ENCODE assay signal across 8 cellular contexts in genomic region chr20:62926229-62927127, GRCh38. TPM values are rescaled to one million over a fixed set of nuclear protein-coding genes. Genes with fewer than 3 reads are reported as not detected.
DNase-seq lines count a peak whose midpoint lies in the region; ATAC-seq and TF ChIP-seq lines count a peak whose summit lies in the region.

Gene DIDO1 (minus strand): TSS chr20:62926505.

- H2AFZ ChIP-seq in KMS-11 (ENCODE audit: low read depth): peak within 1 kb of the TSS; percentile 42

- H3K27me3 Mint-ChIP-seq in activated T-helper 1 cell treated with anti-CD3 and anti-CD28 coated beads, Interleukin-12 subunit alpha, Interleukin-12 subunit beta, Interleukin-2, Interleukin-4 antibody, amounts not matched to agents 30 ng/mL and 10 ng/mL and 1 ng/mL, durations not matched to agents 14 hours and 24 hours and 36 hours (ENCODE audit: insufficient read depth): no peaks in the 10 kb centered on the region
- no peaks in the 10 kb centered on the region for H3K27me3 Mint-ChIP-seq in natural killer cell treated with Interleukin-12 subunit alpha and Interleukin-12 subunit beta and Interleukin-15 and Interleukin-18, amount 100 ng/mL, for 72 hours

- no peaks in the 10 kb centered on the region for H3K27me3 ChIP-seq in KMS-11 (ENCODE audit: insufficient read depth, low read depth)

- peak within 1 kb of the TSS; percentile 96 for H3K4me2 ChIP-seq in KMS-11

- no peaks in the 10 kb centered on the region for H3K36me3 ChIP-seq in KMS-11 (ENCODE audit: insufficient read depth)

- peak within 1 kb of the TSS; percentile 85 for H3K9ac ChIP-seq in KMS-11

- H4K20me1 ChIP-seq in KMS-11 (ENCODE audit: insufficient read depth): peaks cover 43% of the 10 kb centered on the region

- H3K4me1 Mint-ChIP-seq in activated T-helper 1 cell treated with anti-CD3 and anti-CD28 coated beads, Interleukin-12 subunit alpha, Interleukin-12 subunit beta, Interleukin-2, Interleukin-4 antibody, amounts not matched to agents 30 ng/mL and 10 ng/mL and 1 ng/mL, durations not matched to agents 14 hours and 24 hours and 36 hours (ENCODE audit: low read depth): peaks cover 70% of the 10 kb centered on the region
- peaks cover 44 to 67% of the 10 kb centered on the region in 2 donors for H3K4me1 Mint-ChIP-seq in natural killer cell treated with Interleukin-12 subunit alpha and Interleukin-12 subunit beta and Interleukin-15 and Interleukin-18, amount 100 ng/mL, for 72 hours (ENCODE audit: low read depth in 2 of 2)

- peaks cover 8% of the 10 kb centered on the region for H3K36me3 Mint-ChIP-seq in activated T-helper 1 cell treated with anti-CD3 and anti-CD28 coated beads, Interleukin-12 subunit alpha, Interleukin-12 subunit beta, Interleukin-2, Interleukin-4 antibody, amounts not matched to agents 30 ng/mL and 10 ng/mL and 1 ng/mL, durations not matched to agents 14 hours and 24 hours and 36 hours (ENCODE audit: low read depth)
- H3K36me3 Mint-ChIP-seq in natural killer cell treated with Interleukin-12 subunit alpha and Interleukin-12 subunit beta and Interleukin-15 and Interleukin-18, amount 100 ng/mL, for 72 hours: no peaks in the 10 kb centered on the region

- no peaks in the 10 kb centered on the region for H3K9me3 Mint-ChIP-seq in activated T-helper 1 cell treated with anti-CD3 and anti-CD28 coated beads, Interleukin-12 subunit alpha, Interleukin-12 subunit beta, Interleukin-2, Interleukin-4 antibody, amounts not matched to agents 30 ng/mL and 10 ng/mL and 1 ng/mL, durations not matched to agents 14 hours and 24 hours and 36 hours
- H3K9me3 Mint-ChIP-seq in natural killer cell treated with Interleukin-12 subunit alpha and Interleukin-12 subunit beta and Interleukin-15 and Interleukin-18, amount 100 ng/mL, for 72 hours: no peaks in the 10 kb centered on the region

- H3K27ac Mint-ChIP-seq in activated T-helper 1 cell treated with anti-CD3 and anti-CD28 coated beads, Interleukin-12 subunit alpha, Interleukin-12 subunit beta, Interleukin-2, Interleukin-4 antibody, amounts not matched to agents 30 ng/mL and 10 ng/mL and 1 ng/mL, durations not matched to agents 14 hours and 24 hours and 36 hours: peak within 1 kb of the TSS; percentile 91
- H3K27ac Mint-ChIP-seq in natural killer cell treated with Interleukin-12 subunit alpha and Interleukin-12 subunit beta and Interleukin-15 and Interleukin-18, amount 100 ng/mL, for 72 hours: peak within 1 kb of the TSS; percentile 97

- H3K4me3 ChIP-seq in KMS-11 (IDR thresholded peaks at IDR 0.05; ENCODE audit: insufficient read depth, low read depth, low read length) (no peak within 1 kb of the TSS), fibroblast of mammary gland (ENCODE audit: control insufficient read depth, low read depth, low read length) (peak within 1 kb of the TSS; percentile 90)

- peak within 1 kb of the TSS; percentile 88 for H3K27ac ChIP-seq in KMS-11

- peaks cover 51% of the 10 kb centered on the region for H3K4me1 ChIP-seq in KMS-11 (ENCODE audit: low read depth, poor library complexity, severe bottlenecking)

- peak; percentile 71 for ATAC-seq in GM21723 (IDR thresholded peaks at IDR 0.05; ENCODE audit: unreplicated experiment)
- peak; percentile 90 to 93 for ATAC-seq in natural killer cell treated with Interleukin-12 subunit alpha and Interleukin-12 subunit beta and Interleukin-15 and Interleukin-18, amount 100 ng/mL, for 72 hours
- ATAC-seq in stimulated activated naive CD8-positive, alpha-beta T cell treated with anti-CD3 and anti-CD28 coated beads, Interleukin-15, Interleukin-2, amounts not matched to agents 100 U/mL and 50 U/mL, for 24 hours: peak; percentile 85

- intact Hi-C loops in activated T-helper 1 cell treated with anti-CD3 and anti-CD28 coated beads, Interleukin-12 subunit alpha, Interleukin-12 subunit beta, Interleukin-2, Interleukin-4 antibody, amounts not matched to agents 30 ng/mL and 10 ng/mL and 1 ng/mL, durations not matched to agents 14 hours and 24 hours and 36 hours (cut with micrococcal nuclease): loop anchor here (5.0 to 10.0 kb wide), 4 partner anchors 34 to 862 kb away; partner anchors contain the start of genes MRGBP, RPS21 and TAF4

- peak; percentile 67 for DNase-seq in DMS79 (lab: John Stamatoyannopoulos, UW)
- peak; percentile 93 for DNase-seq in RKO (ENCODE audit: low spot score)
- peak; percentile 88 for DNase-seq in activated T-helper 1 cell treated with anti-CD3 and anti-CD28 coated beads, Interleukin-12 subunit alpha, Interleukin-12 subunit beta, Interleukin-2, Interleukin-4 antibody, amounts not matched to agents 30 ng/mL and 10 ng/mL and 1 ng/mL, durations not matched to agents 14 hours and 24 hours and 36 hours (ENCODE audit: low spot score)
- DNase-seq in fibroblast of mammary gland (ENCODE audit: low read depth): peak; percentile 74
- DNase-seq in natural killer cell treated with Interleukin-12 subunit alpha and Interleukin-12 subunit beta and Interleukin-15 and Interleukin-18, amount 100 ng/mL, for 72 hours (ENCODE audit: low spot score): peak; percentile 95
- peak; percentile 93 for DNase-seq in stimulated activated naive CD8-positive, alpha-beta T cell treated with anti-CD3 and anti-CD28 coated beads, Interleukin-15, Interleukin-2, amounts not matched to agents 100 U/mL and 50 U/mL, for 24 hours

- H3K4me3 Mint-ChIP-seq in activated T-helper 1 cell treated with anti-CD3 and anti-CD28 coated beads, Interleukin-12 subunit alpha, Interleukin-12 subunit beta, Interleukin-2, Interleukin-4 antibody, amounts not matched to agents 30 ng/mL and 10 ng/mL and 1 ng/mL, durations not matched to agents 14 hours and 24 hours and 36 hours: peak within 1 kb of the TSS; percentile 91
- H3K4me3 Mint-ChIP-seq in natural killer cell treated with Interleukin-12 subunit alpha and Interleukin-12 subunit beta and Interleukin-15 and Interleukin-18, amount 100 ng/mL, for 72 hours: peak within 1 kb of the TSS; percentile 98

- peaks cover 92% of the 10 kb centered on the region for H3K79me2 ChIP-seq in KMS-11 (ENCODE audit: insufficient read depth, low read depth)

- TF ChIP-seq CTCF in KMS-11 (conservative IDR thresholded peaks at IDR 0.05; ENCODE audit: low read depth, low read length) (peak; percentile 77), fibroblast of mammary gland (conservative IDR thresholded peaks at IDR 0.05; ENCODE audit: control insufficient read depth, insufficient read depth, low read depth, low read length) (no peak)

RNA-seq across cellular contexts. Expression of gene DIDO1, which starts in this region (rescaled TPM):
- total RNA-seq in activated T-helper 1 cell treated with anti-CD3 and anti-CD28 coated beads, Interleukin-12 subunit alpha, Interleukin-12 subunit beta, Interleukin-2, Interleukin-4 antibody, amounts not matched to agents 30 ng/mL and 10 ng/mL and 1 ng/mL, durations not matched to agents 14 hours and 24 hours and 36 hours: 60.5 and 60.8 TPM in 2 replicates
- 10 to 100 TPM; 57.6 to 81.1 TPM for total RNA-seq in natural killer cell treated with Interleukin-12 subunit alpha and Interleukin-12 subunit beta and Interleukin-15 and Interleukin-18, amount 100 ng/mL, for 72 hours
